ENCODE assay signal across 1 cellular context in the genomic region with DNA sequence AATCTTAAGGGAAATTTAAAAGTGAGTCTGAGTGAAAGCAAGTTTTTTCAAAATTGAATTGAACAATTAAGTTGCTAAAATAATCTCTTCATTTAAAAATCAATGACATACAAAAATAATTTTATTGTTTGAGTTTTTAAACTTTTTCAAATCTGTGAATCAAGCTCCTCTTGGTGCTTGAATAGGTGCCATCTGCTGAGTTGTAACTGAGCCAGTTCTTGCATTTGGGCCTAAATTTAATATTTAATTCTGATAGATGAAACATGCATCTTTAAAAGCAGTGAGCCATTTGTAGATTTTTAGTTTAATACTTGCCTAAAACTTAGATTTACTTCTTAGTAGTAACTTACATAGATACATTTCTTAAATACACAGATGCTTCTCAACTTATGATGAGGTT.
TF ChIP-seq lines count a peak whose summit lies in the region.

No MANE protein-coding gene starts in this region.

TF ChIP-seq in SK-N-SH, 30 proteins besides CTCF, POLR2A, EP300 and RAD21 (continued from another document):
- TF ChIP-seq NRF1 (IDR thresholded peaks at IDR 0.05; ENCODE audit: low read depth, low read length), result no peak
